1 cellular context compared by ENCODE assay signal in genomic region chr1:190416239-190416638, GRCh38.
TF ChIP-seq lines count a peak whose summit lies in the region.

No MANE protein-coding gene starts in this region.

TF ChIP-seq in SK-N-SH, 30 proteins besides CTCF, POLR2A, EP300 and RAD21 (continued from another document):
- TF ChIP-seq USF1 (IDR thresholded peaks at IDR 0.05; ENCODE audit: borderline replicate concordance, low read depth), result no peak
